In genomic region chr1:6163191-6163972, GRCh38 we compare ENCODE assay signal across 1 cellular context.
A peak's percentile ranks its signal among the peaks of the same experiment; 100 is the strongest.
TF ChIP-seq lines count a peak whose summit lies in the region.

No MANE protein-coding gene starts in this region.

TF ChIP-seq in HepG2, 621 proteins besides CTCF, POLR2A, EP300 and RAD21:
- TF ChIP-seq ZNF768 (CRISPR knock-in tag; IDR thresholded peaks at IDR 0.05): 0 out of 2 replicates have a peak, but pooled peaks have one; percentile 5
- TF ChIP-seq ZNF883 (CRISPR knock-in tag; IDR thresholded peaks at IDR 0.05; ENCODE audit: not compliant biosample characterization): no peak
TF ChIP-seq in HepG2: peak in this region for 1.
